Comparison of ENCODE assay signal across 11 cellular contexts in the genomic region with DNA sequence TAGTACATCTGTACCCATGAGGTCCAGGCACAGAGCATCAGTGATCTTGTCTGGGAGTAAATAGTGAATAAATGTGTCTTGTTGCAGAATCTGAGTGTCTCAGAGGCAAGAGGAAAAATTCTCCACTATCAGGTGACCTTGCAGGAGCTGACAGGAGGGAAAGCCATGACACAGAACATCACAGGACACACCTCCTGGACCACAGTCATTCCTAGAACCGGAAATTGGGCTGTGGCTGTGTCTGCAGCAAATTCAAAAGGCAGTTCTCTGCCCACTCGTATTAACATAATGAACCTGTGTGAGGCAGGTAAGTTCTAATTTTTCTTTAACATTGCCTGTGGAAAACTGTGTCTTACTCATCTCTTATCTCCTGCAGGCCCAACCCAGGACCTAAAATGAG. TPM values are rescaled to one million over a fixed set of nuclear protein-coding genes. Genes with fewer than 3 reads are reported as not detected.
DNase-seq lines count a peak whose midpoint lies in the region; ATAC-seq and TF ChIP-seq lines count a peak whose summit lies in the region.
"Had no signal": no experiment of that assay in that cellular context is flagged by ENCODE, and none has a peak within 500 bp of the region (broad histone marks: within the 10 kb centered on the region; RNA-seq: fewer than 3 reads in every experiment).

No MANE protein-coding gene starts in this region.

- peak; percentile 58 for ATAC-seq in GM21825 (IDR thresholded peaks at IDR 0.05; ENCODE audit: unreplicated experiment)
- peak; percentile 74 for ATAC-seq in HG03460 (IDR thresholded peaks at IDR 0.05; ENCODE audit: unreplicated experiment)
- peak; percentile 27 for ATAC-seq in foreskin keratinocyte
- ATAC-seq in body of pancreas, result no peak

- no peak for TF ChIP-seq POLR2A in body of pancreas (IDR thresholded peaks at IDR 0.05)

- no peak overlapping the region for H3K27ac ChIP-seq in foreskin keratinocyte
- no peak overlapping the region for H3K27ac ChIP-seq in body of pancreas

- no peak overlapping the region for H3K4me3 ChIP-seq in body of pancreas

- no peaks in the 10 kb centered on the region for H3K36me3 ChIP-seq in body of pancreas (replicated peaks in 1 of 2; ENCODE audit: insufficient read depth in 1 of 2, low read depth in 2 of 2)

- 82 to 84% methylated on average over 2 of the region's 2 CpGs for WGBS in body of pancreas, 2 donors

- intact Hi-C loops in body of pancreas (cut with DNase I), result loop anchor here (5.0 kb wide), 1 partner anchor 152 kb away; no protein-coding TSS in a partner anchor

- peaks cover 32% of the 10 kb centered on the region for H3K4me1 ChIP-seq in foreskin keratinocyte
- H3K4me1 ChIP-seq in body of pancreas, result no peaks in the 10 kb centered on the region

- peak; percentile 55 for DNase-seq in activated naive CD4-positive, alpha-beta T cell treated with Interleukin-2 at 50 U/mL for 16 hours
- no peak for DNase-seq in activated naive CD4-positive, alpha-beta T cell treated with anti-CD3 and anti-CD28 coated beads, Interleukin-2, amount 50 U/mL, for 16 hours
- DNase-seq in foreskin keratinocyte (peak in 1 of 2 donors; percentile 61), body of pancreas (no peak), LoVo (ENCODE audit: low spot score) (no peak), GOT3 (lab: John Stamatoyannopoulos, UW) (no peak)
- DNase-seq: caudate nucleus, naive B cell, NCI-H1436 treated with DMSO at 0.1 percent for 48 hours had no signal

- TF ChIP-seq CTCF in foreskin keratinocyte (conservative IDR thresholded peaks at IDR 0.05) (no peak), body of pancreas (IDR thresholded peaks at IDR 0.05) (no peak)

- no peaks in the 10 kb centered on the region for H3K9me3 ChIP-seq in body of pancreas

- H3K27me3 ChIP-seq in foreskin keratinocyte (no peaks in the 10 kb centered on the region), body of pancreas (no peaks in the 10 kb centered on the region)

RNA-seq across cellular contexts. Expression of a gene that starts 43.1 kb away (rescaled TPM):
- 1.9 and 2.1 TPM in 2 replicates for total RNA-seq in foreskin keratinocyte
- 0.79 and 1.9 TPM in 2 replicates for polyA plus RNA-seq in foreskin keratinocyte
- total RNA-seq in body of pancreas, result 1 to 10 TPM; 1.3 to 3.3 TPM
